10 cellular contexts compared by ENCODE assay signal in the genomic region with DNA sequence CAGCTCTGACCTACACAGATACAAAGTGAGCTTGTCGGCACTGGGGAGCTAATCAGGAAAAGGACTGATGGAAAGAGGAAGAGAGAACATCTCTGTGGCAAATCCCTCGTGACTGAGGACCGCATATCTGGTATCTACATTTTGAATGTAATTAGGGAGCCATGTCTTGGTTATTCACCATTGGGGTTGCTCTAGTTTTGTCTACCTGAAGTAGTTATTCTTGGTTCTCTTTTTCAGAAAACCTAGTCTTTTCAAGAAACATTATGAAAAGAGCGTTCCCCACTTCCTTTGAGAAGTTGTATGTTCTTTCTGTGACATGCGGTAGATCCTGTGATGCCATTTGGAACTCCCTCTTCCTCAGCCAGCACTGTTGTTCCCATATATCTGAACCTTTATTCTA.
DNase-seq lines count a peak whose midpoint lies in the region; ATAC-seq and TF ChIP-seq lines count a peak whose summit lies in the region.
"Had no signal": no experiment of that assay in that cellular context is flagged by ENCODE, and none has a peak within 500 bp of the region (broad histone marks: within the 10 kb centered on the region; RNA-seq: fewer than 3 reads in every experiment).

No MANE protein-coding gene starts in this region.

- peak overlapping the region; percentile 89 for H3K27ac Mint-ChIP-seq in CD4-positive, alpha-beta T cell
- H3K27ac Mint-ChIP-seq in activated naive CD8-positive, alpha-beta T cell = peak overlapping the region; percentile 94
- H3K27ac Mint-ChIP-seq in type B pancreatic cell = no peak overlapping the region
- no peak overlapping the region for H3K27ac Mint-ChIP-seq in MCF 10A (ENCODE audit: low read depth, unreplicated experiment)

- H3K4me3 Mint-ChIP-seq in CD4-positive, alpha-beta T cell = peak overlapping the region; percentile 35
- peak overlapping the region; percentile 86 for H3K4me3 Mint-ChIP-seq in activated naive CD8-positive, alpha-beta T cell
- H3K4me3 Mint-ChIP-seq in type B pancreatic cell (no peak overlapping the region), MCF 10A (ENCODE audit: unreplicated experiment) (no peak overlapping the region)

- H3K27me3 Mint-ChIP-seq in CD4-positive, alpha-beta T cell = no peaks in the 10 kb centered on the region
- H3K27me3 Mint-ChIP-seq in activated naive CD8-positive, alpha-beta T cell = no peaks in the 10 kb centered on the region
- H3K27me3 Mint-ChIP-seq in type B pancreatic cell = peaks cover 20% of the 10 kb centered on the region
- H3K27me3 Mint-ChIP-seq in MCF 10A (ENCODE audit: insufficient read depth, unreplicated experiment) = no peaks in the 10 kb centered on the region

- no peak for TF ChIP-seq CTCF in CD4-positive, alpha-beta T cell (IDR thresholded peaks at IDR 0.05)
- TF ChIP-seq CTCF in type B pancreatic cell (conservative IDR thresholded peaks at IDR 0.05) (no peak), MCF 10A (IDR thresholded peaks at IDR 0.05; ENCODE audit: unreplicated experiment) (no peak)

- H3K4me1 Mint-ChIP-seq in CD4-positive, alpha-beta T cell (ENCODE audit: low read depth) = peaks cover 91% of the 10 kb centered on the region
- peaks cover 89% of the 10 kb centered on the region for H3K4me1 Mint-ChIP-seq in activated naive CD8-positive, alpha-beta T cell (ENCODE audit: low read depth)
- H3K4me1 Mint-ChIP-seq in type B pancreatic cell (ENCODE audit: unreplicated experiment) (peaks cover 14% of the 10 kb centered on the region), MCF 10A (ENCODE audit: insufficient read depth, unreplicated experiment) (peaks cover 11% of the 10 kb centered on the region)

- CTCF ChIA-PET in CD4-positive, alpha-beta T cell (lab: Charles Lee) = interaction anchor here (1.1 to 2.1 kb wide), 6 partner anchors 7 to 65 kb away, joined by 3 to 8 read pairs (median 4); no protein-coding TSS in a partner anchor
- CTCF ChIA-PET in MCF 10A (lab: Yijun Ruan, JAX) = interaction anchor here (1.3 kb wide), 1 partner anchor 11 kb away, joined by 3 read pairs; no protein-coding TSS in a partner anchor

- ATAC-seq in CD4-positive, alpha-beta T cell (ENCODE audit: poor library complexity) = peak; percentile 10
- peak; percentile 83 for ATAC-seq in GM19351 (IDR thresholded peaks at IDR 0.05; ENCODE audit: unreplicated experiment)
- ATAC-seq in HG03097 (IDR thresholded peaks at IDR 0.05; ENCODE audit: low FRiP score, unreplicated experiment) = peak; percentile 87

- H3K9me3 ChIP-seq in CD4-positive, alpha-beta T cell (ENCODE audit: control insufficient read depth, low read length) = no peaks in the 10 kb centered on the region

- no peaks in the 10 kb centered on the region for H3K9me3 Mint-ChIP-seq in CD4-positive, alpha-beta T cell
- no peaks in the 10 kb centered on the region for H3K9me3 Mint-ChIP-seq in activated naive CD8-positive, alpha-beta T cell (ENCODE audit: low read depth)
- no peaks in the 10 kb centered on the region for H3K9me3 Mint-ChIP-seq in type B pancreatic cell
- H3K9me3 Mint-ChIP-seq in MCF 10A (ENCODE audit: unreplicated experiment) = no peaks in the 10 kb centered on the region

- no peak for DNase-seq in CD4-positive, alpha-beta T cell
- DNase-seq in type B pancreatic cell (ENCODE audit: extremely low spot score, unreplicated experiment) (no peak), ecto neural progenitor cell (ENCODE audit: low spot score) (no peak), MCF 10A (ENCODE audit: unreplicated experiment) (no peak)
- no peak for DNase-seq in activated effector memory CD4-positive, alpha-beta T cell treated with Interleukin-2 at 50 U/mL for 16 hours
- DNase-seq: GF-D8 had no signal

- H3K36me3 Mint-ChIP-seq in CD4-positive, alpha-beta T cell (ENCODE audit: low read depth) = peaks cover 34% of the 10 kb centered on the region
- peaks cover 20% of the 10 kb centered on the region for H3K36me3 Mint-ChIP-seq in activated naive CD8-positive, alpha-beta T cell
- H3K36me3 Mint-ChIP-seq in type B pancreatic cell = no peaks in the 10 kb centered on the region
- H3K36me3 Mint-ChIP-seq in MCF 10A (ENCODE audit: insufficient read depth, unreplicated experiment) = no peaks in the 10 kb centered on the region

- intact Hi-C loops in CD4-positive, alpha-beta T cell (cut with DNase I, micrococcal nuclease) = loop anchor here in 1 of 2 experiments (1.0 kb wide), 1 partner anchor 8 kb away; no protein-coding TSS in a partner anchor
- intact Hi-C loops in MCF 10A (cut with micrococcal nuclease) = no loop called here

- POLR2A ChIA-PET in CD4-positive, alpha-beta T cell (lab: Charles Lee) = interaction anchor here (0.9 to 3.1 kb wide), 6 partner anchors 9 to 18 kb away, joined by 3 to 18 read pairs (median 4); no protein-coding TSS in a partner anchor
- POLR2A ChIA-PET in MCF 10A (lab: Yijun Ruan, JAX) = no interaction called here

- BruUV-seq in MCF 10A (replicated peaks; lab: Mats Ljungman, UMichigan) = no TSS peak

- peak overlapping the region; percentile 14 for H3K27ac ChIP-seq in CD4-positive, alpha-beta T cell (ENCODE audit: low read depth, low read length)
- H3K27ac ChIP-seq: cardiac muscle cell had no signal

- no peaks in the 10 kb centered on the region for H3K27me3 ChIP-seq in CD4-positive, alpha-beta T cell (ENCODE audit: control insufficient read depth, insufficient read depth, low read length)

Comparison
In these comparisons a context has a peak if more than half of its experiments do, and no peak if none do; other contexts are left out.
1. ATAC-seq: peak in every context shown above with its lines; median percentile 87 in HG03097; 83 in GM19351; 10 in CD4-positive, alpha-beta T cell.
2. H3K27ac Mint-ChIP-seq: peak in CD4-positive, alpha-beta T cell (single experiment) and activated naive CD8-positive, alpha-beta T cell (single experiment); none in type B pancreatic cell (single experiment) and MCF 10A (single experiment).
3. H3K4me3 Mint-ChIP-seq: peak in CD4-positive, alpha-beta T cell (single experiment) and activated naive CD8-positive, alpha-beta T cell (single experiment); none in type B pancreatic cell (single experiment) and MCF 10A (single experiment).